Comparison of ENCODE assay signal across 1 cellular context in genomic region chr12:11652351-11653040, GRCh38.
A peak's percentile ranks its signal among the peaks of the same experiment; 100 is the strongest.
TF ChIP-seq lines count a peak whose summit lies in the region.

No MANE protein-coding gene starts in this region.

TF ChIP-seq in GM12878, 131 proteins besides CTCF, POLR2A, EP300 and RAD21 (continued from another document and continues in another):
- TF ChIP-seq BCLAF1 (IDR thresholded peaks at IDR 0.05) (0 out of 2 replicates have a peak, but pooled peaks have one; percentile 3), FOS (IDR thresholded peaks at IDR 0.05; ENCODE audit: borderline replicate concordance, extremely low read depth, insufficient read length) (no peak), RELA (IDR thresholded peaks at IDR 0.05; ENCODE audit: borderline replicate concordance, partially characterized antibody) (peak; percentile 9), SMC3 (IDR thresholded peaks at IDR 0.05; ENCODE audit: borderline replicate concordance, low read length) (peak; percentile 7; the same call in 1 of the 2 replicates), DPF2 (IDR thresholded peaks at IDR 0.05) (no peak), RUNX3 (IDR thresholded peaks at IDR 0.05; ENCODE audit: low read length) (peak; percentile 62), TAF1 (IDR thresholded peaks at IDR 0.05; ENCODE audit: borderline replicate concordance, low read depth, low read length) (peak; percentile 87), MLLT1 (IDR thresholded peaks at IDR 0.05) (peak; percentile 95), NFIC (IDR thresholded peaks at IDR 0.05; ENCODE audit: low read depth, low read length) (0 out of 2 replicates have a peak, but pooled peaks have one; percentile 5), SKIL (IDR thresholded peaks at IDR 0.05; ENCODE audit: low read depth, poor library complexity, severe bottlenecking) (peak; percentile 16), ATF3 (IDR thresholded peaks at IDR 0.05; ENCODE audit: borderline replicate concordance, extremely low read depth, low read depth, low read length) (no peak), STAT1 (conservative IDR thresholded peaks at IDR 0.05) (no peak), NKRF (conservative IDR thresholded peaks at IDR 0.05) (peak; percentile 49; the same call in 1 of the 2 replicates), HDGF (IDR thresholded peaks at IDR 0.05) (0 out of 2 replicates have a peak, but pooled peaks have one; percentile 26), POLR2AphosphoS2 (IDR thresholded peaks at IDR 0.05; ENCODE audit: low read depth, low read length) (peak; percentile 94), YY1 (IDR thresholded peaks at IDR 0.05; ENCODE audit: low read depth, low read length) (peak; percentile 49), ATF2 (IDR thresholded peaks at IDR 0.05; ENCODE audit: low read length) (0 out of 2 replicates have a peak, but pooled peaks have one; percentile 9), FOXK2 (IDR thresholded peaks at IDR 0.05) (no peak), BCL11A (IDR thresholded peaks at IDR 0.05; ENCODE audit: low read depth, low read length) (0 out of 2 replicates have a peak, but pooled peaks have one; percentile 4), BACH1 (IDR thresholded peaks at IDR 0.05; ENCODE audit: borderline replicate concordance) (peak; percentile 0; the same call in 1 of the 2 replicates), SUZ12 (IDR thresholded peaks at IDR 0.05; ENCODE audit: unreplicated experiment) (no peak), TARDBP (IDR thresholded peaks at IDR 0.05; ENCODE audit: borderline replicate concordance) (no peak), CBX5 (IDR thresholded peaks at IDR 0.05; ENCODE audit: low read depth) (no peak), NBN (IDR thresholded peaks at IDR 0.05) (no peak), SPI1 (IDR thresholded peaks at IDR 0.05; ENCODE audit: borderline replicate concordance, insufficient read depth, low read depth, low read length) (peak; percentile 46; the same call in 1 of the 2 replicates), SREBF2 (IDR thresholded peaks at IDR 0.05; ENCODE audit: low read length) (no peak), PAX8 (IDR thresholded peaks at IDR 0.05) (no peak), MYB (IDR thresholded peaks at IDR 0.05; ENCODE audit: borderline replicate concordance, low read depth, low read length) (no peak), EGR1 (IDR thresholded peaks at IDR 0.05; ENCODE audit: borderline replicate concordance in 1 of 2, low read depth in 2 of 2, low read length in 2 of 2) (no peak), ZBTB11 (CRISPR knock-in tag; IDR thresholded peaks at IDR 0.05) (0 out of 2 replicates have a peak, but pooled peaks have one; percentile 2), IKZF1 (conservative IDR thresholded peaks at IDR 0.05) (peak; percentile 56; the same call in 1 of the 2 replicates), ZNF207 (IDR thresholded peaks at IDR 0.05; ENCODE audit: borderline replicate concordance) (no peak), ZNF687 (IDR thresholded peaks at IDR 0.05) (peak; percentile 85), ZBED1 (IDR thresholded peaks at IDR 0.05; ENCODE audit: borderline replicate concordance) (0 out of 2 replicates have a peak, but pooled peaks have one; percentile 16), SRF (IDR thresholded peaks at IDR 0.05; ENCODE audit: low read depth in 2 of 2, low read length in 2 of 2) (peak in 1 of 2 experiments; percentile 72; a peak in 2 of 4 replicates), PML (IDR thresholded peaks at IDR 0.05; ENCODE audit: low read length) (no peak), TCF3 (IDR thresholded peaks at IDR 0.05; ENCODE audit: borderline replicate concordance, insufficient read depth, low read depth, low read length) (peak; percentile 27; the same call in 1 of the 2 replicates), EED (IDR thresholded peaks at IDR 0.05; ENCODE audit: low read depth) (peak; percentile 52; the same call in 1 of the 2 replicates), ATF7 (IDR thresholded peaks at IDR 0.05; ENCODE audit: low read depth) (peak; percentile 26; the same call in 1 of the 2 replicates), HDAC2 (IDR thresholded peaks at IDR 0.05) (no peak), PBX3 (IDR thresholded peaks at IDR 0.05; ENCODE audit: insufficient replicate concordance, low read depth, low read length) (peak; percentile 7), MTA3 (IDR thresholded peaks at IDR 0.05; ENCODE audit: borderline replicate concordance, low read length) (peak; percentile 54; the same call in 1 of the 2 replicates), CREB1 (IDR thresholded peaks at IDR 0.05; ENCODE audit: low read depth) (peak; percentile 39; the same call in 1 of the 2 replicates)
